ENCODE assay signal across 18 cellular contexts in the genomic region with DNA sequence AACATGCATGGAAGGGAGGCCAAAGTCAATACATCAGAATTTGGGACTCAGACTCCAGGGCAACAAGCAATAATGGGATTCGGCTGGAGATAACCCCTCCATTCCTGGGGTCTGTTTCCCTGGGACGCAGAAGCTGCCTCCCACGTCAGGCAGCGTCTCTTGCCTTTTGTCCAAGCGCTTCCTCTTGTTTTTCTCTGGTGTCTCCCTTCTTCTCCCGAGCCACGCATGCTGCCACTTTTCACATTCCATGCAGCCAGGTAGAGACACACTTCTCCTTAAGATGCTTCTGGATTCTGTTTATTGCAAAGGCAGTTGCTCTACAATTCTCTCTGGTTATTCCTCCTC.
"Had no signal": no experiment of that assay in that cellular context is flagged by ENCODE, and none has a peak within 500 bp of the region (broad histone marks: within the 10 kb centered on the region; RNA-seq: fewer than 3 reads in every experiment).

No MANE protein-coding gene starts in this region.

- ATAC-seq: activated T-cell treated with anti-CD3 and anti-CD28 coated beads, Interleukin-2, amount 50 U/mL, for 4 hours had no signal

- H3K4me1 Mint-ChIP-seq: activated CD4-positive, alpha-beta memory T cell treated with anti-CD3 and anti-CD28 coated beads, Interleukin-2, amount 10 ng/mL, durations not matched to agents 7 days and 5 days; naive B cell had no signal

- H3K36me3 ChIP-seq: esophagus squamous epithelium, WERI-Rb-1 had no signal

- H3K4me3 Mint-ChIP-seq: activated CD4-positive, alpha-beta memory T cell treated with anti-CD3 and anti-CD28 coated beads, Interleukin-2, amount 10 ng/mL, durations not matched to agents 7 days and 5 days; activated T-cell treated with anti-CD3 and anti-CD28 coated beads, Interleukin-2, amount 50 U/mL, for 4 hours; naive B cell; T-helper 1 cell treated with Interleukin-12 subunit alpha and Interleukin-12 subunit beta and Interleukin-4 antibody, amounts not matched to agents 30 μg/mL and 1 μg/mL, for 36 hours had no signal

- FAIRE-seq: colon had no signal

- H3K9me3 ChIP-seq: esophagus squamous epithelium had no signal

- H3K4me2 ChIP-seq: smooth muscle cell had no signal

- H3K27ac ChIP-seq: WERI-Rb-1 had no signal

- H3K4me3 ChIP-seq: esophagus squamous epithelium, smooth muscle cell had no signal

- H3K9me3 Mint-ChIP-seq: activated CD4-positive, alpha-beta memory T cell treated with anti-CD3 and anti-CD28 coated beads, Interleukin-2, amount 10 ng/mL, durations not matched to agents 7 days and 5 days; activated T-cell treated with anti-CD3 and anti-CD28 coated beads, Interleukin-2, amount 50 U/mL, for 4 hours; naive B cell; T-helper 1 cell treated with Interleukin-12 subunit alpha and Interleukin-12 subunit beta and Interleukin-4 antibody, amounts not matched to agents 30 μg/mL and 1 μg/mL, for 36 hours had no signal

- H3K27me3 Mint-ChIP-seq: activated CD4-positive, alpha-beta memory T cell treated with anti-CD3 and anti-CD28 coated beads, Interleukin-2, amount 10 ng/mL, durations not matched to agents 7 days and 5 days had no signal

- H3K27me3 ChIP-seq: esophagus squamous epithelium had no signal

- DNase-seq: activated CD4-positive, alpha-beta memory T cell treated with anti-CD3 and anti-CD28 coated beads, Interleukin-2, amount 10 ng/mL, durations not matched to agents 7 days and 5 days; activated effector memory CD4-positive, alpha-beta T cell treated with Interleukin-2 at 50 U/mL for 16 hours; activated naive CD4-positive, alpha-beta T cell treated with anti-CD3 and anti-CD28 coated beads, Interleukin-2, amount 50 U/mL, for 16 hours; activated T-cell treated with anti-CD3 and anti-CD28 coated beads, Interleukin-2, amount 50 U/mL, for 4 hours; caudate nucleus; esophagus squamous epithelium; foreskin fibroblast; glutamatergic neuron; naive B cell; retina; stimulated activated CD4-positive, alpha-beta T cell treated with anti-CD3 and anti-CD28 coated beads, Interleukin-4, amount 100 ng/mL, for 4 hours; stimulated activated CD8-positive, alpha-beta memory T cell treated with anti-CD3 and anti-CD28 coated beads, Interleukin-4, amount 100 ng/mL, for 48 hours; stimulated activated naive CD4-positive, alpha-beta T cell treated with Interleukin-2 at 50 U/mL for 16 hours; substantia nigra; WERI-Rb-1 had no signal

- H3K27ac Mint-ChIP-seq: activated CD4-positive, alpha-beta memory T cell treated with anti-CD3 and anti-CD28 coated beads, Interleukin-2, amount 10 ng/mL, durations not matched to agents 7 days and 5 days; naive B cell; T-helper 1 cell treated with Interleukin-12 subunit alpha and Interleukin-12 subunit beta and Interleukin-4 antibody, amounts not matched to agents 30 μg/mL and 1 μg/mL, for 36 hours had no signal
